ENCODE assay signal across 8 cellular contexts in genomic region chr14:21102472-21103164, GRCh38. TPM values are rescaled to one million over a fixed set of nuclear protein-coding genes. Genes with fewer than 3 reads are reported as not detected.
DNase-seq lines count a peak whose midpoint lies in the region; ATAC-seq and TF ChIP-seq lines count a peak whose summit lies in the region.

No MANE protein-coding gene starts in this region.

- H3K27ac ChIP-seq in endodermal cell (ENCODE audit: low read depth, low read length), result no peak overlapping the region
- no peak overlapping the region for H3K27ac ChIP-seq in trophoblast cell (ENCODE audit: low read depth, low read length)

- no peak overlapping the region for H2BK120ac ChIP-seq in trophoblast cell (ENCODE audit: insufficient read depth, low read length, poor library complexity)

- no peak overlapping the region for H2AK5ac ChIP-seq in trophoblast cell (ENCODE audit: low read length)

- H3K4me3 ChIP-seq in GM12875 (ENCODE audit: low read depth, low read length) (peak overlapping the region; percentile 81), endodermal cell (ENCODE audit: low read length) (peak overlapping the region; percentile 84), trophoblast cell (ENCODE audit: low read depth, low read length) (no peak overlapping the region)

- H3K9ac ChIP-seq in endodermal cell (ENCODE audit: extremely low read depth, low read length, poor library complexity, severe bottlenecking), result no peak overlapping the region
- H3K9ac ChIP-seq in trophoblast cell (ENCODE audit: low read length), result no peak overlapping the region

- no peak overlapping the region for H2BK5ac ChIP-seq in trophoblast cell (ENCODE audit: low read depth, low read length, poor library complexity)

- no peak overlapping the region for H2BK12ac ChIP-seq in trophoblast cell (ENCODE audit: low read length)

- no peaks in the 10 kb centered on the region for H3K36me3 Mint-ChIP-seq in endodermal cell (ENCODE audit: low read depth)

- no peak for ATAC-seq in GM19455 (IDR thresholded peaks at IDR 0.05; ENCODE audit: unreplicated experiment)

- DNase-seq in NCI-H69 (lab: John Stamatoyannopoulos, UW), result peak; percentile 58
- peak; percentile 73 for DNase-seq in endodermal cell
- no peak for DNase-seq in trophoblast cell
- DNase-seq in NCI-H1048 (lab: John Stamatoyannopoulos, UW), result no peak
- no peak for DNase-seq in NCI-H510A treated with DMSO at 0.1 percent for 48 hours (lab: John Stamatoyannopoulos, UW)
- no peak for DNase-seq in activated CD4-positive, CD25-positive, alpha-beta regulatory T cell treated with anti-CD3 and anti-CD28 coated beads, Interleukin-2, amount 50 U/mL, for 72 hours

- H3K4me1 ChIP-seq in endodermal cell (ENCODE audit: control insufficient read depth, insufficient read depth, low read length) (peaks cover 15% of the 10 kb centered on the region), trophoblast cell (ENCODE audit: control insufficient read depth in 1 of 2, insufficient read depth in 2 of 2, low read length in 2 of 2) (peaks cover 9 to 23% of the 10 kb centered on the region in 2 experiments)

- H3K79me1 ChIP-seq in trophoblast cell (ENCODE audit: low read length), result peaks cover 11% of the 10 kb centered on the region

- no peak for TF ChIP-seq CTCF in GM12875 (IDR thresholded peaks at IDR 0.05; ENCODE audit: borderline replicate concordance, insufficient read depth, low read depth, low read length)
- no peak for TF ChIP-seq CTCF in endodermal cell (conservative IDR thresholded peaks at IDR 0.05)

- peaks cover 30% of the 10 kb centered on the region for H3K27me3 Mint-ChIP-seq in endodermal cell (ENCODE audit: insufficient read depth)

- no peak overlapping the region for H3K18ac ChIP-seq in trophoblast cell (ENCODE audit: low read length)

- no peak overlapping the region for H4K12ac ChIP-seq in trophoblast cell (ENCODE audit: low read depth, low read length)

- H4K8ac ChIP-seq in trophoblast cell (ENCODE audit: low read depth, low read length), result peak overlapping the region; percentile 83

- no peaks in the 10 kb centered on the region for H3K9me3 Mint-ChIP-seq in endodermal cell

- H3K9me3 ChIP-seq in endodermal cell (ENCODE audit: control insufficient read depth, low read length) (no peaks in the 10 kb centered on the region), trophoblast cell (ENCODE audit: insufficient read depth, low read depth, low read length) (peaks cover 2% of the 10 kb centered on the region)

- no peak overlapping the region for H3K4ac ChIP-seq in trophoblast cell (ENCODE audit: low read depth, low read length)

- H3K36me3 ChIP-seq in endodermal cell (ENCODE audit: control insufficient read depth, insufficient read depth, low read length) (no peaks in the 10 kb centered on the region), trophoblast cell (ENCODE audit: control insufficient read depth in 1 of 2, insufficient read depth in 2 of 2, low read length in 2 of 2) (no peaks in the 10 kb centered on the region)

- H3K23ac ChIP-seq in trophoblast cell (ENCODE audit: low read length), result no peak overlapping the region

- 28 to 36% methylated on average over 3 of the region's 3 CpGs for WGBS in endodermal cell (ENCODE audit: insufficient coverage in 1 of 2, insufficient read length in 1 of 2), 2 experiments
- no CpG with 5 or more reads among the region's 3 CpGs for WGBS in trophoblast cell (ENCODE audit: extremely low coverage, insufficient coverage, insufficient read length)

- peaks cover 6% of the 10 kb centered on the region for H3K79me2 ChIP-seq in trophoblast cell (ENCODE audit: control insufficient read depth, insufficient read depth, low read length, poor library complexity)

- peak overlapping the region; percentile 71 for H3K4me2 ChIP-seq in trophoblast cell (ENCODE audit: low read length)

- no peak overlapping the region for H2AFZ ChIP-seq in trophoblast cell (ENCODE audit: insufficient read depth, low read length, poor library complexity)

- H3K27ac Mint-ChIP-seq in endodermal cell, result peak overlapping the region; percentile 97

- H3K4me1 Mint-ChIP-seq in endodermal cell, result peaks cover 40% of the 10 kb centered on the region

- H3K4me3 Mint-ChIP-seq in endodermal cell, result peak overlapping the region; percentile 82

- no peak overlapping the region for H3K14ac ChIP-seq in trophoblast cell (ENCODE audit: low read length)

- peak overlapping the region; percentile 48 for H4K91ac ChIP-seq in trophoblast cell (ENCODE audit: low read depth, low read length)

- peaks cover 10% of the 10 kb centered on the region for H3K27me3 ChIP-seq in endodermal cell (ENCODE audit: control insufficient read depth, insufficient read depth, low read length, poor library complexity, severe bottlenecking)
- H3K27me3 ChIP-seq in trophoblast cell (ENCODE audit: insufficient read depth, low read length), result no peaks in the 10 kb centered on the region

RNA-seq across cellular contexts. Expression of gene TMEM253, which starts 1.8 kb away (rescaled TPM):
- under 1 TPM; 0.40 to 0.49 TPM for total RNA-seq in endodermal cell
- 2.1 TPM for polyA plus RNA-seq in endodermal cell (2013, experiment 1 of 2)
- 1.8 TPM for polyA plus RNA-seq in endodermal cell (2013, experiment 2 of 2)
- polyA plus RNA-seq in trophoblast cell (2013), result 0.54 and 0.62 TPM in 2 replicates

RNA-seq across cellular contexts. Expression of gene ZNF219, which starts 4.2 kb away (rescaled TPM):
- total RNA-seq in endodermal cell, result 10 to 100 TPM; 43.4 to 59.6 TPM
- polyA plus RNA-seq in endodermal cell (2013, experiment 1 of 2), result 123 TPM
- 104 TPM for polyA plus RNA-seq in endodermal cell (2013, experiment 2 of 2)
- 11.7 and 12.0 TPM in 2 replicates for polyA plus RNA-seq in trophoblast cell (2013)

RNA-seq across cellular contexts. Expression of gene ARHGEF40, which starts 32.5 kb away (rescaled TPM):
- 10 to 100 TPM; 71.1 to 73.5 TPM for total RNA-seq in endodermal cell
- 65.4 TPM for polyA plus RNA-seq in endodermal cell (2013, experiment 1 of 2)
- polyA plus RNA-seq in endodermal cell (2013, experiment 2 of 2), result 71.9 TPM
- polyA plus RNA-seq in trophoblast cell (2013), result 26.0 and 26.5 TPM in 2 replicates

RNA-seq across cellular contexts. Expression of gene RNASE8, which starts 45.0 kb away (rescaled TPM):
- total RNA-seq in endodermal cell, result not detected
- polyA plus RNA-seq in endodermal cell (2013, experiment 1 of 2), result not detected
- not detected for polyA plus RNA-seq in endodermal cell (2013, experiment 2 of 2)
- not detected in 2 replicates for polyA plus RNA-seq in trophoblast cell (2013)

RNA-seq across cellular contexts. Expression of gene OR5AU1, which starts 53.2 kb away (rescaled TPM):
- not detected for total RNA-seq in endodermal cell
- polyA plus RNA-seq in endodermal cell (2013, experiment 1 of 2), result not detected
- polyA plus RNA-seq in endodermal cell (2013, experiment 2 of 2), result not detected
- polyA plus RNA-seq in trophoblast cell (2013), result 0.06 TPM in 1 of 2 replicates, not detected in the other

Comparison
In these comparisons a context has a peak if more than half of its experiments do, and no peak if none do; other contexts are left out.
1. DNase-seq: peak in NCI-H69 (single experiment) and endodermal cell (single experiment); none in trophoblast cell (0 of 2), NCI-H1048 (single experiment), NCI-H510A treated with DMSO at 0.1 percent for 48 hours (single experiment) and activated CD4-positive, CD25-positive, alpha-beta regulatory T cell treated with anti-CD3 and anti-CD28 coated beads, Interleukin-2, amount 50 U/mL, for 72 hours (single experiment).